ENCODE assay signal across 12 cellular contexts in the genomic region with DNA sequence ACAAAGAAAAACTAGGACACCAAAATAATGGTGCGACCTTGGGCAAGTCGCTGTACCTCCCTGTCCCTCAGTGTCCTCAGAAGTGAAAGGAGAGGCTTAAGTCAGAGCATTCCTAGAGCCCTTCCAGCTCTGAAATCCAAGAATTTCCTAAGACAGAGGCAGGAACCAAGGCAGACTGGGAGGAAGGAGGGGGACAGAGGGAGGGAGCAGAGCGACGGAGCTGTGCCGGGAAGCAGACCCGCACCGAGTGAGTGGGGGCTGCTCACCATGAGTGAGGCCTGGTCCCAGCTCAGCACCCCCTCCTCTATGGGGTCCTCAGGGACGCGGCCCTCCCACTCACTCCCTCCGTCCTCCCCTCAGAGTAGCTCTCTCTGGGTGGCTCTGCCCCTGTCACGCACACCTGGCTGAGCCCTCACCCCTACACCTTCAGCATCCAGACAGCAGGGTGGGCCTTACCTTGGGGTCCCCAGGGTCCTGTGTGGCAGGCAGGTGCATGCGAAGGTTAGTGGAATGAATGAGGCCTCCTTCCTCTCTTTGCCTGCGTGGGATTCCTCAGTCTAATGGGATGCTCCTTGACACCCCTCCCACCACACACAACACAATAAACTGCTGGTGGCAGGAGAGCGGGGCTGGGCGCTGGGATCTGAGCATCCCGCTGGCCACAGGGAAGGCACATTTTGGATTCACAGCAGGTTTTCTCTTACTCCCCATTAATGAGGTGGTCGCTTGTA. TPM values are rescaled to one million over a fixed set of nuclear protein-coding genes. Genes with fewer than 3 reads are reported as not detected.
A peak's percentile ranks its signal among the peaks of the same experiment; 100 is the strongest.
DNase-seq lines count a peak whose midpoint lies in the region; ATAC-seq and TF ChIP-seq lines count a peak whose summit lies in the region.
"Had no signal": no experiment of that assay in that cellular context is flagged by ENCODE, and none has a peak within 500 bp of the region (broad histone marks: within the 10 kb centered on the region; RNA-seq: fewer than 3 reads in every experiment).

No MANE protein-coding gene starts in this region.

- H3K9me3 Mint-ChIP-seq in activated naive CD8-positive, alpha-beta T cell treated with anti-CD3 and anti-CD28 coated beads, Interleukin-2, amount 50 U/mL, for 24 hours = no peaks in the 10 kb centered on the region

- H3K27me3 ChIP-seq in left ventricle myocardium inferior (ENCODE audit: low read depth) (peaks cover 17% of the 10 kb centered on the region), trophoblast cell (ENCODE audit: insufficient read depth, low read length) (no peaks in the 10 kb centered on the region)

- peak; percentile 29 for DNase-seq in AG20443 (ENCODE audit: low spot score)
- no peak for DNase-seq in activated naive CD8-positive, alpha-beta T cell treated with anti-CD3 and anti-CD28 coated beads, Interleukin-2, amount 50 U/mL, for 24 hours
- DNase-seq in left ventricle myocardium inferior = no peak
- DNase-seq in trophoblast cell = no peak
- DNase-seq in NCI-H2171 treated with DMSO at 0.1 percent for 48 hours (lab: John Stamatoyannopoulos, UW) = no peak
- DNase-seq in SKM-1 (lab: John Stamatoyannopoulos, UW; ENCODE audit: unreplicated experiment) = no peak
- no peak for DNase-seq in NCI-H524 treated with DMSO at 0.1 percent for 48 hours (lab: John Stamatoyannopoulos, UW)
- DNase-seq: activated naive CD4-positive, alpha-beta T cell treated with Interleukin-2 at 50 U/mL for 16 hours; CD4-positive, CD25-positive, alpha-beta regulatory T cell; NCI-H1048; WERI-Rb-1 had no signal

- no peak overlapping the region for H3K14ac ChIP-seq in trophoblast cell (ENCODE audit: low read length)

- no peak overlapping the region for H2AFZ ChIP-seq in trophoblast cell (ENCODE audit: insufficient read depth, low read length, poor library complexity)

- H3K23ac ChIP-seq in trophoblast cell (ENCODE audit: low read length) = no peak overlapping the region

- WGBS in trophoblast cell (ENCODE audit: extremely low coverage, insufficient coverage, insufficient read length) = no CpG with 5 or more reads among the region's 17 CpGs

- no peak overlapping the region for H2BK12ac ChIP-seq in trophoblast cell (ENCODE audit: low read length)

- peaks cover 30% of the 10 kb centered on the region for H3K79me1 ChIP-seq in trophoblast cell (ENCODE audit: low read length)

- H3K27me3 Mint-ChIP-seq in activated naive CD8-positive, alpha-beta T cell treated with anti-CD3 and anti-CD28 coated beads, Interleukin-2, amount 50 U/mL, for 24 hours = peaks cover 47% of the 10 kb centered on the region

- H3K79me2 ChIP-seq in trophoblast cell (ENCODE audit: control insufficient read depth, insufficient read depth, low read length, poor library complexity) = peaks cover 9% of the 10 kb centered on the region

- H3K4ac ChIP-seq in trophoblast cell (ENCODE audit: low read depth, low read length) = no peak overlapping the region

- H3K9me3 ChIP-seq in left ventricle myocardium inferior (replicated peaks) = no peaks in the 10 kb centered on the region
- H3K9me3 ChIP-seq in trophoblast cell (ENCODE audit: insufficient read depth, low read depth, low read length) = no peaks in the 10 kb centered on the region

- H4K91ac ChIP-seq in trophoblast cell (ENCODE audit: low read depth, low read length) = peak overlapping the region; percentile 16

- no peaks in the 10 kb centered on the region for H3K36me3 Mint-ChIP-seq in activated naive CD8-positive, alpha-beta T cell treated with anti-CD3 and anti-CD28 coated beads, Interleukin-2, amount 50 U/mL, for 24 hours (ENCODE audit: low read depth)
- H3K36me3 Mint-ChIP-seq: CD4-positive, CD25-positive, alpha-beta regulatory T cell had no signal

- peak overlapping the region; percentile 84 for H3K4me3 ChIP-seq in left ventricle myocardium inferior
- no peak overlapping the region for H3K4me3 ChIP-seq in trophoblast cell (ENCODE audit: low read depth, low read length)

- intact Hi-C loops in left ventricle myocardium inferior (cut with micrococcal nuclease) = no loop called here

- ATAC-seq in activated naive CD8-positive, alpha-beta T cell treated with anti-CD3 and anti-CD28 coated beads, Interleukin-2, amount 50 U/mL, for 24 hours = no peak
- no peak for ATAC-seq in GM21786 (IDR thresholded peaks at IDR 0.05; ENCODE audit: unreplicated experiment)

- H3K4me1 ChIP-seq in left ventricle myocardium inferior (peaks cover 64% of the 10 kb centered on the region), trophoblast cell (ENCODE audit: control insufficient read depth in 1 of 2, insufficient read depth in 2 of 2, low read length in 2 of 2) (peaks cover 20 to 39% of the 10 kb centered on the region in 2 experiments)

- peak overlapping the region; percentile 6 for H3K4me3 Mint-ChIP-seq in activated naive CD8-positive, alpha-beta T cell treated with anti-CD3 and anti-CD28 coated beads, Interleukin-2, amount 50 U/mL, for 24 hours

- H3K18ac ChIP-seq in trophoblast cell (ENCODE audit: low read length) = peak overlapping the region; percentile 62

- no peak overlapping the region for H3K9ac ChIP-seq in trophoblast cell (ENCODE audit: low read length)

- TF ChIP-seq CTCF in left ventricle myocardium inferior (IDR thresholded peaks at IDR 0.05; ENCODE audit: borderline replicate concordance) = no peak

- no peak overlapping the region for H4K12ac ChIP-seq in trophoblast cell (ENCODE audit: low read depth, low read length)

- H2BK120ac ChIP-seq in trophoblast cell (ENCODE audit: insufficient read depth, low read length, poor library complexity) = no peak overlapping the region

- H3K27ac ChIP-seq in left ventricle myocardium inferior (replicated peaks) = peak overlapping the region; percentile 99
- no peak overlapping the region for H3K27ac ChIP-seq in trophoblast cell (ENCODE audit: low read depth, low read length)

- H3K36me3 ChIP-seq in left ventricle myocardium inferior (no peaks in the 10 kb centered on the region), trophoblast cell (ENCODE audit: control insufficient read depth in 1 of 2, insufficient read depth in 2 of 2, low read length in 2 of 2) (no peaks in the 10 kb centered on the region)
- H3K36me3 ChIP-seq: WERI-Rb-1 had no signal

- H2BK5ac ChIP-seq in trophoblast cell (ENCODE audit: low read depth, low read length, poor library complexity) = no peak overlapping the region

- peak overlapping the region; percentile 79 for H3K4me2 ChIP-seq in trophoblast cell (ENCODE audit: low read length)

- H3K4me1 Mint-ChIP-seq in activated naive CD8-positive, alpha-beta T cell treated with anti-CD3 and anti-CD28 coated beads, Interleukin-2, amount 50 U/mL, for 24 hours = peaks cover 21% of the 10 kb centered on the region

- peak overlapping the region; percentile 80 for H2AK5ac ChIP-seq in trophoblast cell (ENCODE audit: low read length)

- peak overlapping the region; percentile 29 for H4K8ac ChIP-seq in trophoblast cell (ENCODE audit: low read depth, low read length)

- no peak overlapping the region for H3K27ac Mint-ChIP-seq in activated naive CD8-positive, alpha-beta T cell treated with anti-CD3 and anti-CD28 coated beads, Interleukin-2, amount 50 U/mL, for 24 hours
- H3K27ac Mint-ChIP-seq: CD4-positive, CD25-positive, alpha-beta regulatory T cell had no signal

RNA-seq across cellular contexts. Expression of gene SMARCD3, which starts 4.6 kb away (rescaled TPM):
- 104 TPM for total RNA-seq in left ventricle myocardium inferior
- polyA plus RNA-seq in trophoblast cell (2013) = 11.3 and 11.7 TPM in 2 replicates

RNA-seq across cellular contexts. Expression of gene CHPF2, which starts 20.8 kb away (rescaled TPM):
- total RNA-seq in left ventricle myocardium inferior = 17.3 TPM
- polyA plus RNA-seq in trophoblast cell (2013) = 22.6 and 24.6 TPM in 2 replicates

RNA-seq across cellular contexts. Expression of gene ABCF2, which starts 26.1 kb away (rescaled TPM):
- 30.5 TPM for total RNA-seq in left ventricle myocardium inferior
- 25.9 and 26.8 TPM in 2 replicates for polyA plus RNA-seq in trophoblast cell (2013)

RNA-seq across cellular contexts. Expression of gene H2BK1, which starts 42.8 kb away (rescaled TPM):
- total RNA-seq in left ventricle myocardium inferior = not detected
- not detected in 2 replicates for polyA plus RNA-seq in trophoblast cell (2013)
- polyA plus RNA-seq: CD4-positive, CD25-positive, alpha-beta regulatory T cell had no signal
